1 cellular context compared by ENCODE assay signal in the genomic region with DNA sequence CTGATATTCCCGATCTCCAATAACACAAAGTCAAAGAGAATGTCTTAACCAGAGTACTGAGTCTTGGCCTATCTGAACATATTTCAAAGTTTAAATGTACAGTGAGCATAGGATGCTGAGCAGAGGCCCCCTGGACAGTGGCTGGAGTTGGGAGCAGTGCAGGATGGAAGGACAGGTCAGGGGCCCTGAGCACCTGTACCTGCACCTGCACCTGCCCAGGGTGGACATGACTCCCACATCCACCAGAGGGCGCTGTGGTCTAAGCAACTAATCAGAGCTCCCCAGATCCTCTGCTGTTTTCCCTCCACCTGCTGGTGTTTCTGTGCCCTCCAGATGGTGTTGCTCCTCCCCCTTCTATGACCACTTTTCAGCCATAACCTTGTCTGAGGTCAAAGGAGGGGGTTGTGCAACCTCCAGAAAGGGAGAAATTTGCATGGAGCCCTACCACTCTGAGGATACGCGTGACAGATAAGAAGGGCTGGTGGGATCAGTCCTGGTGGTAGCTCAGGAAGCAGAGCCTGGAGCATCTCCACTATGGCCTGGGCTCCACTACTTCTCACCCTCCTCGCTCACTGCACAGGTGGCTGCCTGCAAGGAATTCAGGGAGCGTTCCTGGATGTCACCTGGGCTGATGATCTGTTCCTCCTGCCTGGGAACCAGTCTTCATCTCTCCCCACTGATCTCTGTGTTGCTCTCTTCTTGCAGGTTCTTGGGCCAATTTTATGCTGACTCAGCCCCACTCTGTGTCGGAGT.
A peak's percentile ranks its signal among the peaks of the same experiment; 100 is the strongest.
TF ChIP-seq lines count a peak whose summit lies in the region.

No MANE protein-coding gene starts in this region.

TF ChIP-seq in GM12878, 131 proteins besides CTCF, POLR2A, EP300 and RAD21 (continued from another document):
- TF ChIP-seq CBX3 (IDR thresholded peaks at IDR 0.05; ENCODE audit: borderline replicate concordance, low read depth) (no peak), FOXM1 (IDR thresholded peaks at IDR 0.05; ENCODE audit: low read depth, low read length) (no peak), CBFB (IDR thresholded peaks at IDR 0.05; ENCODE audit: low read depth) (no peak), FOXK2 (IDR thresholded peaks at IDR 0.05) (no peak), MEF2B (IDR thresholded peaks at IDR 0.05; ENCODE audit: partially characterized antibody, poor library complexity, severe bottlenecking) (peak; percentile 55), SMAD1 (IDR thresholded peaks at IDR 0.05; ENCODE audit: low read depth, partially characterized antibody) (peak; percentile 86), PML (IDR thresholded peaks at IDR 0.05; ENCODE audit: low read length) (no peak), HDAC6 (IDR thresholded peaks at IDR 0.05; ENCODE audit: unreplicated experiment) (no peak), HDGF (IDR thresholded peaks at IDR 0.05) (0 out of 2 replicates have a peak, but pooled peaks have one; percentile 77), BRCA1 (IDR thresholded peaks at IDR 0.05; ENCODE audit: low read depth, low read length) (no peak), KAT2A (conservative IDR thresholded peaks at IDR 0.05; ENCODE audit: control insufficient read depth, low read depth, low read length) (no peak)
- TF ChIP-seq, protein P1, sequence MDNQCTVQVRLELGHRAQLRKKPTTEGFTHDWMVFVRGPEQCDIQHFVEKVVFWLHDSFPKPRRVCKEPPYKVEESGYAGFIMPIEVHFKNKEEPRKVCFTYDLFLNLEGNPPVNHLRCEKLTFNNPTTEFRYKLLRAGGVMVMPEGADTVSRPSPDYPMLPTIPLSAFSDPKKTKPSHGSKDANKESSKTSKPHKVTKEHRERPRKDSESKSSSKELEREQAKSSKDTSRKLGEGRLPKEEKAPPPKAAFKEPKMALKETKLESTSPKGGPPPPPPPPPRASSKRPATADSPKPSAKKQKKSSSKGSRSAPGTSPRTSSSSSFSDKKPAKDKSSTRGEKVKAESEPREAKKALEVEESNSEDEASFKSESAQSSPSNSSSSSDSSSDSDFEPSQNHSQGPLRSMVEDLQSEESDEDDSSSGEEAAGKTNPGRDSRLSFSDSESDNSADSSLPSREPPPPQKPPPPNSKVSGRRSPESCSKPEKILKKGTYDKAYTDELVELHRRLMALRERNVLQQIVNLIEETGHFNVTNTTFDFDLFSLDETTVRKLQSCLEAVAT (IDR thresholded peaks at IDR 0.05), result peak; percentile 98
- TF ChIP-seq, protein P2, sequence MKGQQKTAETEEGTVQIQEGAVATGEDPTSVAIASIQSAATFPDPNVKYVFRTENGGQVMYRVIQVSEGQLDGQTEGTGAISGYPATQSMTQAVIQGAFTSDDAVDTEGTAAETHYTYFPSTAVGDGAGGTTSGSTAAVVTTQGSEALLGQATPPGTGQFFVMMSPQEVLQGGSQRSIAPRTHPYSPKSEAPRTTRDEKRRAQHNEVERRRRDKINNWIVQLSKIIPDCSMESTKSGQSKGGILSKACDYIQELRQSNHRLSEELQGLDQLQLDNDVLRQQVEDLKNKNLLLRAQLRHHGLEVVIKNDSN (IDR thresholded peaks at IDR 0.05; ENCODE audit: borderline replicate concordance, extremely low read length, insufficient read depth, low read depth, low read length), result no peak
- TF ChIP-seq, protein P3, sequence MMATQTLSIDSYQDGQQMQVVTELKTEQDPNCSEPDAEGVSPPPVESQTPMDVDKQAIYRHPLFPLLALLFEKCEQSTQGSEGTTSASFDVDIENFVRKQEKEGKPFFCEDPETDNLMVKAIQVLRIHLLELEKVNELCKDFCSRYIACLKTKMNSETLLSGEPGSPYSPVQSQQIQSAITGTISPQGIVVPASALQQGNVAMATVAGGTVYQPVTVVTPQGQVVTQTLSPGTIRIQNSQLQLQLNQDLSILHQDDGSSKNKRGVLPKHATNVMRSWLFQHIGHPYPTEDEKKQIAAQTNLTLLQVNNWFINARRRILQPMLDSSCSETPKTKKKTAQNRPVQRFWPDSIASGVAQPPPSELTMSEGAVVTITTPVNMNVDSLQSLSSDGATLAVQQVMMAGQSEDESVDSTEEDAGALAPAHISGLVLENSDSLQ (IDR thresholded peaks at IDR 0.05), result peak; percentile 28; the same call in 1 of the 2 replicates
- TF ChIP-seq, protein P4, sequence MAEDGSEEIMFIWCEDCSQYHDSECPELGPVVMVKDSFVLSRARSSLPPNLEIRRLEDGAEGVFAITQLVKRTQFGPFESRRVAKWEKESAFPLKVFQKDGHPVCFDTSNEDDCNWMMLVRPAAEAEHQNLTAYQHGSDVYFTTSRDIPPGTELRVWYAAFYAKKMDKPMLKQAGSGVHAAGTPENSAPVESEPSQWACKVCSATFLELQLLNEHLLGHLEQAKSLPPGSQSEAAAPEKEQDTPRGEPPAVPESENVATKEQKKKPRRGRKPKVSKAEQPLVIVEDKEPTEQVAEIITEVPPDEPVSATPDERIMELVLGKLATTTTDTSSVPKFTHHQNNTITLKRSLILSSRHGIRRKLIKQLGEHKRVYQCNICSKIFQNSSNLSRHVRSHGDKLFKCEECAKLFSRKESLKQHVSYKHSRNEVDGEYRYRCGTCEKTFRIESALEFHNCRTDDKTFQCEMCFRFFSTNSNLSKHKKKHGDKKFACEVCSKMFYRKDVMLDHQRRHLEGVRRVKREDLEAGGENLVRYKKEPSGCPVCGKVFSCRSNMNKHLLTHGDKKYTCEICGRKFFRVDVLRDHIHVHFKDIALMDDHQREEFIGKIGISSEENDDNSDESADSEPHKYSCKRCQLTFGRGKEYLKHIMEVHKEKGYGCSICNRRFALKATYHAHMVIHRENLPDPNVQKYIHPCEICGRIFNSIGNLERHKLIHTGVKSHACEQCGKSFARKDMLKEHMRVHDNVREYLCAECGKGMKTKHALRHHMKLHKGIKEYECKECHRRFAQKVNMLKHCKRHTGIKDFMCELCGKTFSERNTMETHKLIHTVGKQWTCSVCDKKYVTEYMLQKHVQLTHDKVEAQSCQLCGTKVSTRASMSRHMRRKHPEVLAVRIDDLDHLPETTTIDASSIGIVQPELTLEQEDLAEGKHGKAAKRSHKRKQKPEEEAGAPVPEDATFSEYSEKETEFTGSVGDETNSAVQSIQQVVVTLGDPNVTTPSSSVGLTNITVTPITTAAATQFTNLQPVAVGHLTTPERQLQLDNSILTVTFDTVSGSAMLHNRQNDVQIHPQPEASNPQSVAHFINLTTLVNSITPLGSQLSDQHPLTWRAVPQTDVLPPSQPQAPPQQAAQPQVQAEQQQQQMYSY (CRISPR knock-in tag; IDR thresholded peaks at IDR 0.05), result no peak
- TF ChIP-seq, protein P5, sequence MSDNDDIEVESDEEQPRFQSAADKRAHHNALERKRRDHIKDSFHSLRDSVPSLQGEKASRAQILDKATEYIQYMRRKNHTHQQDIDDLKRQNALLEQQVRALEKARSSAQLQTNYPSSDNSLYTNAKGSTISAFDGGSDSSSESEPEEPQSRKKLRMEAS (IDR thresholded peaks at IDR 0.05; ENCODE audit: low read depth, low read length), result no peak
- TF ChIP-seq, protein P6, sequence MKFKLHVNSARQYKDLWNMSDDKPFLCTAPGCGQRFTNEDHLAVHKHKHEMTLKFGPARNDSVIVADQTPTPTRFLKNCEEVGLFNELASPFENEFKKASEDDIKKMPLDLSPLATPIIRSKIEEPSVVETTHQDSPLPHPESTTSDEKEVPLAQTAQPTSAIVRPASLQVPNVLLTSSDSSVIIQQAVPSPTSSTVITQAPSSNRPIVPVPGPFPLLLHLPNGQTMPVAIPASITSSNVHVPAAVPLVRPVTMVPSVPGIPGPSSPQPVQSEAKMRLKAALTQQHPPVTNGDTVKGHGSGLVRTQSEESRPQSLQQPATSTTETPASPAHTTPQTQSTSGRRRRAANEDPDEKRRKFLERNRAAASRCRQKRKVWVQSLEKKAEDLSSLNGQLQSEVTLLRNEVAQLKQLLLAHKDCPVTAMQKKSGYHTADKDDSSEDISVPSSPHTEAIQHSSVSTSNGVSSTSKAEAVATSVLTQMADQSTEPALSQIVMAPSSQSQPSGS (IDR thresholded peaks at IDR 0.05; ENCODE audit: low read length), result no peak
- TF ChIP-seq, protein P7, sequence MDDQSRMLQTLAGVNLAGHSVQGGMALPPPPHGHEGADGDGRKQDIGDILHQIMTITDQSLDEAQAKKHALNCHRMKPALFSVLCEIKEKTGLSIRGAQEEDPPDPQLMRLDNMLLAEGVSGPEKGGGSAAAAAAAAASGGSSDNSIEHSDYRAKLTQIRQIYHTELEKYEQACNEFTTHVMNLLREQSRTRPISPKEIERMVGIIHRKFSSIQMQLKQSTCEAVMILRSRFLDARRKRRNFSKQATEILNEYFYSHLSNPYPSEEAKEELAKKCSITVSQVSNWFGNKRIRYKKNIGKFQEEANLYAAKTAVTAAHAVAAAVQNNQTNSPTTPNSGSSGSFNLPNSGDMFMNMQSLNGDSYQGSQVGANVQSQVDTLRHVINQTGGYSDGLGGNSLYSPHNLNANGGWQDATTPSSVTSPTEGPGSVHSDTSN (IDR thresholded peaks at IDR 0.05; ENCODE audit: insufficient replicate concordance, low read depth, low read length), result no peak
- TF ChIP-seq, protein P8, sequence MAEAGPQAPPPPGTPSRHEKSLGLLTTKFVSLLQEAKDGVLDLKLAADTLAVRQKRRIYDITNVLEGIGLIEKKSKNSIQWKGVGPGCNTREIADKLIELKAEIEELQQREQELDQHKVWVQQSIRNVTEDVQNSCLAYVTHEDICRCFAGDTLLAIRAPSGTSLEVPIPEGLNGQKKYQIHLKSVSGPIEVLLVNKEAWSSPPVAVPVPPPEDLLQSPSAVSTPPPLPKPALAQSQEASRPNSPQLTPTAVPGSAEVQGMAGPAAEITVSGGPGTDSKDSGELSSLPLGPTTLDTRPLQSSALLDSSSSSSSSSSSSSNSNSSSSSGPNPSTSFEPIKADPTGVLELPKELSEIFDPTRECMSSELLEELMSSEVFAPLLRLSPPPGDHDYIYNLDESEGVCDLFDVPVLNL (IDR thresholded peaks at IDR 0.05; ENCODE audit: low read depth, low read length), result 0 out of 2 replicates have a peak, but pooled peaks have one; percentile 15
